In genomic region chr19:47544075-47544474, GRCh38 we compare ENCODE assay signal across 2 cellular contexts.
TF ChIP-seq lines count a peak whose summit lies in the region.

No MANE protein-coding gene starts in this region.

TF ChIP-seq in GM23338, 12 proteins besides CTCF, POLR2A, EP300 and RAD21:
- no peak for TF ChIP-seq REST (IDR thresholded peaks at IDR 0.05; ENCODE audit: unreplicated experiment)
- TF ChIP-seq JUNB (IDR thresholded peaks at IDR 0.05; ENCODE audit: unreplicated experiment) = no peak
- no peak for TF ChIP-seq EZH2phosphoT487 (IDR thresholded peaks at IDR 0.05; ENCODE audit: unreplicated experiment)
- no peak for TF ChIP-seq ZNF331 (CRISPR knock-in tag; IDR thresholded peaks at IDR 0.05; ENCODE audit: low read depth)
- no peak for TF ChIP-seq ETS1 (IDR thresholded peaks at IDR 0.05)
- no peak for TF ChIP-seq POLR2AphosphoS5 (IDR thresholded peaks at IDR 0.05; ENCODE audit: low read depth)
- TF ChIP-seq STAT1 (IDR thresholded peaks at IDR 0.05; ENCODE audit: unreplicated experiment) = no peak
- TF ChIP-seq CREB1 (CRISPR knock-in tag; IDR thresholded peaks at IDR 0.05; ENCODE audit: low read depth) = no peak
- no peak for TF ChIP-seq ZNF114 (CRISPR knock-in tag; IDR thresholded peaks at IDR 0.05)
- no peak for TF ChIP-seq NANOG (IDR thresholded peaks at IDR 0.05; ENCODE audit: borderline replicate concordance)
- no peak for TF ChIP-seq ZNF462 (CRISPR knock-in tag; IDR thresholded peaks at IDR 0.05)
- TF ChIP-seq EZH2 (IDR thresholded peaks at IDR 0.05; ENCODE audit: low read depth, unreplicated experiment) = no peak

TF ChIP-seq in H1, 55 proteins besides CTCF, POLR2A, EP300 and RAD21:
- TF ChIP-seq GTF2F1 (IDR thresholded peaks at IDR 0.05; ENCODE audit: borderline replicate concordance, low read depth, low read length) = no peak
